ENCODE assay signal across 9 cellular contexts in genomic region chr3:69087030-69087791, GRCh38. TPM values are rescaled to one million over a fixed set of nuclear protein-coding genes. Genes with fewer than 3 reads are reported as not detected.
DNase-seq lines count a peak whose midpoint lies in the region; ATAC-seq and TF ChIP-seq lines count a peak whose summit lies in the region.
"Had no signal": no experiment of that assay in that cellular context is flagged by ENCODE, and none has a peak within 500 bp of the region (broad histone marks: within the 10 kb centered on the region; RNA-seq: fewer than 3 reads in every experiment).

No MANE protein-coding gene starts in this region.

- H3F3A ChIP-seq in SU-DHL-6 (ENCODE audit: insufficient read depth): peaks cover 27% of the 10 kb centered on the region

- H3K27me3 Mint-ChIP-seq in CD4-positive, alpha-beta T cell: no peaks in the 10 kb centered on the region

- WGBS in esophagus, 2 donors: 55 to 57% methylated on average over 3 of the region's 3 CpGs
- 70% methylated on average over 3 of the region's 3 CpGs for WGBS in prostate gland

- peak overlapping the region; percentile 96 for H3K27ac Mint-ChIP-seq in CD4-positive, alpha-beta T cell

- H3K4me1 Mint-ChIP-seq in CD4-positive, alpha-beta T cell (ENCODE audit: low read depth): peaks cover 76% of the 10 kb centered on the region

- no peak for ATAC-seq in CD4-positive, alpha-beta T cell (ENCODE audit: poor library complexity)

- H3K36me3 ChIP-seq in SU-DHL-6 (ENCODE audit: low read length) (no peaks in the 10 kb centered on the region), esophagus (ENCODE audit: control insufficient read depth in 2 of 2, insufficient read depth in 2 of 2, low read length in 1 of 2) (no peaks in the 10 kb centered on the region), prostate gland (no peaks in the 10 kb centered on the region), H7 (replicated peaks; ENCODE audit: control insufficient read depth, insufficient read depth, low read length) (no peaks in the 10 kb centered on the region)

- peak overlapping the region; percentile 72 for H3K4me3 Mint-ChIP-seq in CD4-positive, alpha-beta T cell

- H3K4me1 ChIP-seq in esophagus (ENCODE audit: control insufficient read depth in 2 of 2, insufficient read depth in 2 of 2, low read length in 1 of 2): peaks cover 8 to 10% of the 10 kb centered on the region in 2 donors
- peaks cover 27% of the 10 kb centered on the region for H3K4me1 ChIP-seq in prostate gland (replicated peaks)

- H3K9me2 ChIP-seq in SU-DHL-6 (replicated peaks; ENCODE audit: insufficient read depth, low read length): no peaks in the 10 kb centered on the region

- H3K4me2 ChIP-seq in SU-DHL-6 (ENCODE audit: low read depth, low read length, poor library complexity, severe bottlenecking): peak overlapping the region; percentile 41

- peaks cover 52% of the 10 kb centered on the region for H3K79me2 ChIP-seq in SU-DHL-6 (ENCODE audit: insufficient read depth, low read length)

- H3K9me3 Mint-ChIP-seq in CD4-positive, alpha-beta T cell: no peaks in the 10 kb centered on the region

- H3K9me3 ChIP-seq in CD4-positive, alpha-beta T cell (ENCODE audit: control insufficient read depth, low read length): no peaks in the 10 kb centered on the region
- H3K9me3 ChIP-seq in SU-DHL-6 (ENCODE audit: insufficient read depth, low read length) (no peaks in the 10 kb centered on the region), esophagus (ENCODE audit: control insufficient read depth in 2 of 2, insufficient read depth in 1 of 2, low read depth in 1 of 2, low read length in 1 of 2) (no peaks in the 10 kb centered on the region), prostate gland (no peaks in the 10 kb centered on the region)

- H4K20me1 ChIP-seq in SU-DHL-6 (ENCODE audit: low read depth, low read length): no peaks in the 10 kb centered on the region

- POLR2A ChIA-PET in CD4-positive, alpha-beta T cell (lab: Charles Lee): interaction anchor here (0.8 to 8.6 kb wide), 9 partner anchors 6 to 74 kb away, joined by 3 to 75 read pairs (median 5); partner anchors contain the start of genes EOGT and TMF1

- H3K4me3 ChIP-seq in SU-DHL-6 (ENCODE audit: insufficient read depth, low read length, poor library complexity, severe bottlenecking) (no peak overlapping the region), esophagus (ENCODE audit: low read depth in 1 of 2, low read length in 2 of 2) (peak overlapping the region; percentile 15 to 24), prostate gland (peak overlapping the region; percentile 71 to 88), H7 (ENCODE audit: insufficient read depth, low read depth, low read length) (no peak overlapping the region)

- CTCF ChIA-PET in CD4-positive, alpha-beta T cell (lab: Charles Lee): interaction anchor here (1.4 to 1.8 kb wide), 3 partner anchors 9 to 37 kb away, joined by 3 to 5 read pairs (median 3); no protein-coding TSS in a partner anchor

- DNase-seq in CD4-positive, alpha-beta T cell: no peak
- no peak for DNase-seq in prostate gland (ENCODE audit: low spot score)
- no peak for DNase-seq in H7
- DNase-seq in NCI-H2081 treated with DMSO at 0.1 percent for 48 hours (lab: John Stamatoyannopoulos, UW): no peak
- no peak for DNase-seq in DMS114 treated with DMSO at 0.1 percent for 48 hours (lab: John Stamatoyannopoulos, UW; ENCODE audit: unreplicated experiment)
- DNase-seq in hippocampal formation (lab: John Stamatoyannopoulos, UW): no peak

- intact Hi-C loops in CD4-positive, alpha-beta T cell (cut with DNase I, micrococcal nuclease): loop anchor here in 1 of 2 experiments (10.0 kb wide), 1 partner anchor 1432 kb away; the partner anchor contains the start of gene SUCLG2
- intact Hi-C loops in prostate gland (cut with DNase I): no loop called here

- H3K27ac ChIP-seq in CD4-positive, alpha-beta T cell (ENCODE audit: low read depth, low read length): peak overlapping the region; percentile 91
- H3K27ac ChIP-seq in SU-DHL-6 (ENCODE audit: low read depth, low read length) (peak overlapping the region; percentile 14; the same call in 1 of the 2 replicates), esophagus (ENCODE audit: low read depth in 2 of 2, low read length in 1 of 2) (peak overlapping the region; percentile 95 to 98), prostate gland (peak overlapping the region; percentile 92)

- TF ChIP-seq CTCF in CD4-positive, alpha-beta T cell (IDR thresholded peaks at IDR 0.05): no peak
- TF ChIP-seq CTCF in SU-DHL-6 (IDR thresholded peaks at IDR 0.05; ENCODE audit: insufficient read depth, low read length, poor library complexity, severe bottlenecking): no peak
- no peak for TF ChIP-seq CTCF in prostate gland (IDR thresholded peaks at IDR 0.05)

- no peaks in the 10 kb centered on the region for H3K27me3 ChIP-seq in CD4-positive, alpha-beta T cell (ENCODE audit: control insufficient read depth, insufficient read depth, low read length)
- H3K27me3 ChIP-seq in SU-DHL-6 (ENCODE audit: low read length) (no peaks in the 10 kb centered on the region), esophagus (ENCODE audit: control insufficient read depth in 1 of 2, insufficient read depth in 2 of 2, low read length in 2 of 2) (no peaks in the 10 kb centered on the region), prostate gland (replicated peaks; ENCODE audit: insufficient read depth) (no peaks in the 10 kb centered on the region), H7 (ENCODE audit: control insufficient read depth, insufficient read depth, low read length) (no peaks in the 10 kb centered on the region)

- no peak overlapping the region for H3K9ac ChIP-seq in SU-DHL-6 (ENCODE audit: low read length)

- peaks cover 48% of the 10 kb centered on the region for H3K36me3 Mint-ChIP-seq in CD4-positive, alpha-beta T cell (ENCODE audit: low read depth)

- H2AFZ ChIP-seq in SU-DHL-6 (ENCODE audit: low read depth, low read length, severe bottlenecking): no peak overlapping the region

- TF ChIP-seq POLR2A in prostate gland (IDR thresholded peaks at IDR 0.05): no peak

RNA-seq across cellular contexts. Expression of gene ARL6IP5, which starts 2.5 kb away (rescaled TPM):
- 10 to 100 TPM; 58.0 to 65.2 TPM for total RNA-seq in CD4-positive, alpha-beta T cell
- 10 to 100 TPM; 46.9 to 59.0 TPM for polyA plus RNA-seq in esophagus
- 100 to 1,000 TPM; 102 to 169 TPM for total RNA-seq in prostate gland
- total RNA-seq in H7 (2014; rRNA removed; shearing (Covaris generic)): 19.0 and 20.9 TPM in 2 replicates

RNA-seq across cellular contexts. Expression of gene UBA3, which starts 7.0 kb away (rescaled TPM):
- 10 to 100 TPM; 33.4 to 43.9 TPM for total RNA-seq in CD4-positive, alpha-beta T cell
- polyA plus RNA-seq in esophagus: 10 to 100 TPM; 30.7 to 34.9 TPM
- 10 to 100 TPM; 45.5 to 50.6 TPM for total RNA-seq in prostate gland
- 81.2 and 94.7 TPM in 2 replicates for total RNA-seq in H7 (2014; rRNA removed; shearing (Covaris generic))

RNA-seq across cellular contexts. Expression of gene TMF1, which starts 35.1 kb away (rescaled TPM):
- 100 to 1,000 TPM in 1 of 2 experiments, 10 to 100 TPM in 1; 89.0 to 101 TPM for total RNA-seq in CD4-positive, alpha-beta T cell
- polyA plus RNA-seq in esophagus: 1 to 10 TPM; 6.9 to 7.6 TPM
- 10 to 100 TPM; 24.9 to 29.1 TPM for total RNA-seq in prostate gland
- total RNA-seq in H7 (2014; rRNA removed; shearing (Covaris generic)): 8.9 and 15.3 TPM in 2 replicates

RNA-seq across cellular contexts. Expression of gene LMOD3, which starts 35.2 kb away (rescaled TPM):
- not detected for total RNA-seq in CD4-positive, alpha-beta T cell
- polyA plus RNA-seq in esophagus: under 1 TPM; 0.06 to 0.19 TPM
- under 1 TPM in 1 of 2 donors, not detected in 1; 0.50 TPM for total RNA-seq in prostate gland
- not detected in 2 replicates for total RNA-seq in H7 (2014; rRNA removed; shearing (Covaris generic))
- total RNA-seq: lung microvascular endothelial cell had no signal

Comparison
In these comparisons a context has a peak if more than half of its experiments do, and no peak if none do; other contexts are left out.
1. H3K27ac ChIP-seq: peak in every context shown above with its lines; median percentile 96 in esophagus; 92 in prostate gland; 91 in CD4-positive, alpha-beta T cell; 14 in SU-DHL-6.
2. H3K4me3 ChIP-seq: peak in esophagus (2 of 2) and prostate gland (2 of 2); none in SU-DHL-6 (single experiment) and H7 (single experiment).